Comparison of ENCODE assay signal across 13 cellular contexts in the genomic region with DNA sequence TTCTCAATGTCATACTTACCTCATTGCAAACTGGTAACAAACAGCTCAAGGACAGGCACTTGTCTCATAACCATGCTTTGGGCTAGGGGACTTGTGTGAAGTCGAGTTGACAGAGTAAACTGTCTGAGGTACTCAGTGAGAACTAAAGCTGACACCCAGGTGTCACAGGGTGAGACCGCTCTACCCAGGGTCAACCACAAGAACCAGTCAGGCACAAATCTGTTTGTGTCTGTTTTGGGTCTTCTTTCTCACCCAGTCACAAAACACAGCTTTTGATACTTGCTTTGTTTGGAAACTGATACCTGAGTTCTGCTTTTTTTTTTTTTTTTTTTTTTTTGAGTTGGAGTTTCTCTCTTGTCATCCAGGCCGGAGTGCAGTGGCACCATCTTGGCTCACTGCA.
DNase-seq lines count a peak whose midpoint lies in the region; ATAC-seq and TF ChIP-seq lines count a peak whose summit lies in the region.
"Had no signal": no experiment of that assay in that cellular context is flagged by ENCODE, and none has a peak within 500 bp of the region (broad histone marks: within the 10 kb centered on the region; RNA-seq: fewer than 3 reads in every experiment).

No MANE protein-coding gene starts in this region.

- H3K27ac ChIP-seq in aorta (ENCODE audit: low read depth in 1 of 2, low read length in 2 of 2), result no peak overlapping the region
- no peak overlapping the region for H3K27ac ChIP-seq in gastrocnemius medialis

- no peaks in the 10 kb centered on the region for H3K4me1 ChIP-seq in aorta (ENCODE audit: control insufficient read depth in 1 of 2, insufficient read depth in 2 of 2, low read length in 2 of 2)
- peaks cover under 1 to 9% of the 10 kb centered on the region in 2 donors for H3K4me1 ChIP-seq in gastrocnemius medialis

- no peak for TF ChIP-seq CTCF in gastrocnemius medialis (IDR thresholded peaks at IDR 0.05 in 4 of 5, conservative IDR thresholded peaks at IDR 0.05 in 1 of 5)

- H3K4me3 ChIP-seq in aorta (ENCODE audit: low read length in 2 of 2) (no peak overlapping the region), gastrocnemius medialis (no peak overlapping the region)

- no peaks in the 10 kb centered on the region for H3K9me3 ChIP-seq in aorta (ENCODE audit: control insufficient read depth, low read length)
- no peaks in the 10 kb centered on the region for H3K9me3 ChIP-seq in gastrocnemius medialis

- no peak for TF ChIP-seq POLR2A in gastrocnemius medialis (IDR thresholded peaks at IDR 0.05)

- H3K36me3 ChIP-seq in aorta (ENCODE audit: control insufficient read depth in 1 of 2, insufficient read depth in 2 of 2, low read length in 1 of 2) (no peaks in the 10 kb centered on the region), gastrocnemius medialis (no peaks in the 10 kb centered on the region)

- H3K27me3 ChIP-seq in aorta (ENCODE audit: control insufficient read depth in 1 of 2, insufficient read depth in 2 of 2, low read length in 1 of 2) (no peaks in the 10 kb centered on the region), gastrocnemius medialis (no peaks in the 10 kb centered on the region)

- WGBS in aorta, 2 donors, result 95 to 96% methylated on average over 3 of the region's 3 CpGs

- ATAC-seq in GM18870 (IDR thresholded peaks at IDR 0.05; ENCODE audit: unreplicated experiment), result peak; percentile 92
- ATAC-seq in GM21528 (IDR thresholded peaks at IDR 0.05; ENCODE audit: low FRiP score, unreplicated experiment), result peak; percentile 92
- ATAC-seq in HG03097 (IDR thresholded peaks at IDR 0.05; ENCODE audit: low FRiP score, unreplicated experiment), result peak; percentile 89
- ATAC-seq in aorta (ENCODE audit: low FRiP score), result no peak
- ATAC-seq in gastrocnemius medialis, result no peak
- ATAC-seq: HepG2 had no signal

- intact Hi-C loops in aorta (cut with DNase I) (no loop called here), gastrocnemius medialis (cut with DNase I; ENCODE audit: low total_unique reads) (no loop called here)

- in situ Hi-C loops in gastrocnemius medialis (cut with MboI; ENCODE audit: low sequenced_read_pairs in 4 of 4), result no loop called here

- DNase-seq in germinal center (ENCODE audit: low spot score) (peak; percentile 62), putamen (ENCODE audit: low spot score) (no peak), aorta (no peak), gastrocnemius medialis (no peak), NCI-H146 treated with DMSO at 0.1 percent for 48 hours (lab: John Stamatoyannopoulos, UW; ENCODE audit: unreplicated experiment) (no peak)
- DNase-seq: erythroblast; NCI-H1930; stimulated activated CD4-positive, alpha-beta T cell treated with anti-CD3 and anti-CD28 coated beads, Interleukin-15, amount 100 ng/mL, for 24 hours; T1000 had no signal

Comparison
In these comparisons a context has a peak if more than half of its experiments do, and no peak if none do; other contexts are left out.
1. ATAC-seq: peak in GM18870 (single experiment), GM21528 (single experiment) and HG03097 (single experiment); none in aorta (single experiment) and gastrocnemius medialis (0 of 2).